ENCODE assay signal across 1 cellular context in genomic region chr7:149161241-149161848, GRCh38.
TF ChIP-seq lines count a peak whose summit lies in the region.

No MANE protein-coding gene starts in this region.

TF ChIP-seq in HEK293, 187 proteins besides CTCF, POLR2A, EP300 and RAD21:
- TF ChIP-seq MEIS1 (CRISPR knock-in tag; IDR thresholded peaks at IDR 0.05; ENCODE audit: borderline replicate concordance), result no peak
- TF ChIP-seq ZNF121 (tag by site-specific recombination; IDR thresholded peaks at IDR 0.05), result peak; percentile 82; the same call in 1 of the 2 replicates
- TF ChIP-seq ZNF600 (tag by site-specific recombination; IDR thresholded peaks at IDR 0.05), result 0 out of 2 replicates have a peak, but pooled peaks have one; percentile 7
- no peak for TF ChIP-seq ZNF692 (tag by site-specific recombination; IDR thresholded peaks at IDR 0.05)
- no peak for TF ChIP-seq ZNF175 (tag by site-specific recombination; IDR thresholded peaks at IDR 0.05)
- no peak for TF ChIP-seq ZNF10 (tag by site-specific recombination; IDR thresholded peaks at IDR 0.05)
- TF ChIP-seq ZNF132 (tag by site-specific recombination; IDR thresholded peaks at IDR 0.05; ENCODE audit: borderline replicate concordance), result no peak
- no peak for TF ChIP-seq ZBTB10 (tag by site-specific recombination; IDR thresholded peaks at IDR 0.05)
- no peak for TF ChIP-seq ZNF138 (tag by site-specific recombination; IDR thresholded peaks at IDR 0.05; ENCODE audit: borderline replicate concordance)
- TF ChIP-seq ZNF518A (tag by site-specific recombination; conservative IDR thresholded peaks at IDR 0.05; ENCODE audit: low read depth), result no peak
- no peak for TF ChIP-seq SP3 (tag by site-specific recombination; IDR thresholded peaks at IDR 0.05)
- TF ChIP-seq ZNF624 (tag by site-specific recombination; IDR thresholded peaks at IDR 0.05), result no peak
- 0 out of 2 replicates have a peak, but pooled peaks have one; percentile 44 for TF ChIP-seq PRDM6 (tag by site-specific recombination; IDR thresholded peaks at IDR 0.05)
- no peak for TF ChIP-seq ZNF23 (tag by site-specific recombination; IDR thresholded peaks at IDR 0.05; ENCODE audit: borderline replicate concordance)
- TF ChIP-seq ZNF555 (tag by site-specific recombination; conservative IDR thresholded peaks at IDR 0.05), result no peak
- TF ChIP-seq OSR2 (tag by site-specific recombination; IDR thresholded peaks at IDR 0.05), result peak; percentile 74
